In the genomic region with DNA sequence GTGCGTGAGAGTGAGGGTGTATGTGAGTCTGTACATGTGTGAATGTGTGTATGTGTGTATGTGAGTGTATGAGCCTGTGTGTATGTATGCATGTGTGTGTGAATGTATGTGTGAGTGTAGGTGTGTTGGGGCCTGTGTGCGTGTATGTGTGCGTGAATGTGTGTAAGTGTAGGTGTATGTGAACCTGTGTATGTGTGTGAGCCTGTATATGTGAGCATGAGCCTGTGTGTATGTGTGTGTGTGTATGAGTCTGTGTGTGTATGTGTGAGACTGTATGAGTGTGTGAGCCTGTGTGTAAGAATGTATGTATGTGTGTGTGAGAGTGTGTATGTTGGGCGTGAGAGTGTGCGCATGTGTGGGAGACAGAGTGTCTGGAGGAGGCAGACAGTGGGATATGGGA, we compare ENCODE assay signal across 2 cellular contexts.
TF ChIP-seq lines count a peak whose summit lies in the region.

No MANE protein-coding gene starts in this region.

TF ChIP-seq in IMR-90, 13 proteins besides CTCF, POLR2A, EP300 and RAD21:
- TF ChIP-seq SMC3 (IDR thresholded peaks at IDR 0.05; ENCODE audit: low read depth, low read length) (no peak), RCOR1 (IDR thresholded peaks at IDR 0.05; ENCODE audit: insufficient replicate concordance, low read length) (no peak)

TF ChIP-seq in K562, 482 proteins besides CTCF, POLR2A, EP300 and RAD21:
- TF ChIP-seq CBX3 (IDR thresholded peaks at IDR 0.05; ENCODE audit: borderline replicate concordance in 1 of 2, low read length in 2 of 2) = no peak
- no peak for TF ChIP-seq MCM3 (IDR thresholded peaks at IDR 0.05)
- no peak for TF ChIP-seq TAF1 (IDR thresholded peaks at IDR 0.05; ENCODE audit: control insufficient read depth, extremely low read depth, insufficient read depth, low read length, severe bottlenecking)
- no peak for TF ChIP-seq PURB (CRISPR knock-in tag; IDR thresholded peaks at IDR 0.05; ENCODE audit: low read depth)
- no peak for TF ChIP-seq ZNF384 (IDR thresholded peaks at IDR 0.05; ENCODE audit: low read depth, low read length)
- TF ChIP-seq TCF7L2 (IDR thresholded peaks at IDR 0.05; ENCODE audit: low read depth, low read length) = no peak
- TF ChIP-seq ZNF717 (CRISPR knock-in tag; IDR thresholded peaks at IDR 0.05) = no peak
- TF ChIP-seq, protein P1, sequence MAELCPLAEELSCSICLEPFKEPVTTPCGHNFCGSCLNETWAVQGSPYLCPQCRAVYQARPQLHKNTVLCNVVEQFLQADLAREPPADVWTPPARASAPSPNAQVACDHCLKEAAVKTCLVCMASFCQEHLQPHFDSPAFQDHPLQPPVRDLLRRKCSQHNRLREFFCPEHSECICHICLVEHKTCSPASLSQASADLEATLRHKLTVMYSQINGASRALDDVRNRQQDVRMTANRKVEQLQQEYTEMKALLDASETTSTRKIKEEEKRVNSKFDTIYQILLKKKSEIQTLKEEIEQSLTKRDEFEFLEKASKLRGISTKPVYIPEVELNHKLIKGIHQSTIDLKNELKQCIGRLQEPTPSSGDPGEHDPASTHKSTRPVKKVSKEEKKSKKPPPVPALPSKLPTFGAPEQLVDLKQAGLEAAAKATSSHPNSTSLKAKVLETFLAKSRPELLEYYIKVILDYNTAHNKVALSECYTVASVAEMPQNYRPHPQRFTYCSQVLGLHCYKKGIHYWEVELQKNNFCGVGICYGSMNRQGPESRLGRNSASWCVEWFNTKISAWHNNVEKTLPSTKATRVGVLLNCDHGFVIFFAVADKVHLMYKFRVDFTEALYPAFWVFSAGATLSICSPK (IDR thresholded peaks at IDR 0.05; ENCODE audit: borderline replicate concordance) = no peak
- no peak for TF ChIP-seq CHCHD3 (CRISPR knock-in tag; IDR thresholded peaks at IDR 0.05)
- TF ChIP-seq, protein P2, sequence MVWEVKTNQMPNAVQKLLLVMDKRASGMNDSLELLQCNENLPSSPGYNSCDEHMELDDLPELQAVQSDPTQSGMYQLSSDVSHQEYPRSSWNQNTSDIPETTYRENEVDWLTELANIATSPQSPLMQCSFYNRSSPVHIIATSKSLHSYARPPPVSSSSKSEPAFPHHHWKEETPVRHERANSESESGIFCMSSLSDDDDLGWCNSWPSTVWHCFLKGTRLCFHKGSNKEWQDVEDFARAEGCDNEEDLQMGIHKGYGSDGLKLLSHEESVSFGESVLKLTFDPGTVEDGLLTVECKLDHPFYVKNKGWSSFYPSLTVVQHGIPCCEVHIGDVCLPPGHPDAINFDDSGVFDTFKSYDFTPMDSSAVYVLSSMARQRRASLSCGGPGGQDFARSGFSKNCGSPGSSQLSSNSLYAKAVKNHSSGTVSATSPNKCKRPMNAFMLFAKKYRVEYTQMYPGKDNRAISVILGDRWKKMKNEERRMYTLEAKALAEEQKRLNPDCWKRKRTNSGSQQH (CRISPR knock-in tag; IDR thresholded peaks at IDR 0.05) = 0 out of 2 replicates have a peak, but pooled peaks have one; percentile 32
- TF ChIP-seq, protein P3, sequence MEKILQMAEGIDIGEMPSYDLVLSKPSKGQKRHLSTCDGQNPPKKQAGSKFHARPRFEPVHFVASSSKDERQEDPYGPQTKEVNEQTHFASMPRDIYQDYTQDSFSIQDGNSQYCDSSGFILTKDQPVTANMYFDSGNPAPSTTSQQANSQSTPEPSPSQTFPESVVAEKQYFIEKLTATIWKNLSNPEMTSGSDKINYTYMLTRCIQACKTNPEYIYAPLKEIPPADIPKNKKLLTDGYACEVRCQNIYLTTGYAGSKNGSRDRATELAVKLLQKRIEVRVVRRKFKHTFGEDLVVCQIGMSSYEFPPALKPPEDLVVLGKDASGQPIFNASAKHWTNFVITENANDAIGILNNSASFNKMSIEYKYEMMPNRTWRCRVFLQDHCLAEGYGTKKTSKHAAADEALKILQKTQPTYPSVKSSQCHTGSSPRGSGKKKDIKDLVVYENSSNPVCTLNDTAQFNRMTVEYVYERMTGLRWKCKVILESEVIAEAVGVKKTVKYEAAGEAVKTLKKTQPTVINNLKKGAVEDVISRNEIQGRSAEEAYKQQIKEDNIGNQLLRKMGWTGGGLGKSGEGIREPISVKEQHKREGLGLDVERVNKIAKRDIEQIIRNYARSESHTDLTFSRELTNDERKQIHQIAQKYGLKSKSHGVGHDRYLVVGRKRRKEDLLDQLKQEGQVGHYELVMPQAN (IDR thresholded peaks at IDR 0.05; ENCODE audit: borderline replicate concordance) = no peak
- TF ChIP-seq CHD2 (IDR thresholded peaks at IDR 0.05; ENCODE audit: low read depth, low read length) = no peak
- no peak for TF ChIP-seq LCOR (CRISPR knock-in tag; IDR thresholded peaks at IDR 0.05)
- no peak for TF ChIP-seq PHB (CRISPR knock-in tag; IDR thresholded peaks at IDR 0.05)
- TF ChIP-seq SETDB1 (IDR thresholded peaks at IDR 0.05; ENCODE audit: low read length) = no peak
- TF ChIP-seq, protein P4, sequence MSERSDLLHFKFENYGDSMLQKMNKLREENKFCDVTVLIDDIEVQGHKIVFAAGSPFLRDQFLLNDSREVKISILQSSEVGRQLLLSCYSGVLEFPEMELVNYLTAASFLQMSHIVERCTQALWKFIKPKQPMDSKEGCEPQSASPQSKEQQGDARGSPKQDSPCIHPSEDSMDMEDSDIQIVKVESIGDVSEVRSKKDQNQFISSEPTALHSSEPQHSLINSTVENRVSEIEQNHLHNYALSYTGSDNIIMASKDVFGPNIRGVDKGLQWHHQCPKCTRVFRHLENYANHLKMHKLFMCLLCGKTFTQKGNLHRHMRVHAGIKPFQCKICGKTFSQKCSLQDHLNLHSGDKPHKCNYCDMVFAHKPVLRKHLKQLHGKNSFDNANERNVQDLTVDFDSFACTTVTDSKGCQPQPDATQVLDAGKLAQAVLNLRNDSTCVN (CRISPR knock-in tag; IDR thresholded peaks at IDR 0.05) = 0 out of 2 replicates have a peak, but pooled peaks have one; percentile 75
- no peak for TF ChIP-seq DDX20 (tag; IDR thresholded peaks at IDR 0.05; ENCODE audit: low read depth)
- TF ChIP-seq, protein P5, sequence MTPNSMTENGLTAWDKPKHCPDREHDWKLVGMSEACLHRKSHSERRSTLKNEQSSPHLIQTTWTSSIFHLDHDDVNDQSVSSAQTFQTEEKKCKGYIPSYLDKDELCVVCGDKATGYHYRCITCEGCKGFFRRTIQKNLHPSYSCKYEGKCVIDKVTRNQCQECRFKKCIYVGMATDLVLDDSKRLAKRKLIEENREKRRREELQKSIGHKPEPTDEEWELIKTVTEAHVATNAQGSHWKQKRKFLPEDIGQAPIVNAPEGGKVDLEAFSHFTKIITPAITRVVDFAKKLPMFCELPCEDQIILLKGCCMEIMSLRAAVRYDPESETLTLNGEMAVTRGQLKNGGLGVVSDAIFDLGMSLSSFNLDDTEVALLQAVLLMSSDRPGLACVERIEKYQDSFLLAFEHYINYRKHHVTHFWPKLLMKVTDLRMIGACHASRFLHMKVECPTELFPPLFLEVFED (CRISPR knock-in tag; conservative IDR thresholded peaks at IDR 0.05) = 0 out of 2 replicates have a peak, but pooled peaks have one; percentile 52
- TF ChIP-seq, protein P6, sequence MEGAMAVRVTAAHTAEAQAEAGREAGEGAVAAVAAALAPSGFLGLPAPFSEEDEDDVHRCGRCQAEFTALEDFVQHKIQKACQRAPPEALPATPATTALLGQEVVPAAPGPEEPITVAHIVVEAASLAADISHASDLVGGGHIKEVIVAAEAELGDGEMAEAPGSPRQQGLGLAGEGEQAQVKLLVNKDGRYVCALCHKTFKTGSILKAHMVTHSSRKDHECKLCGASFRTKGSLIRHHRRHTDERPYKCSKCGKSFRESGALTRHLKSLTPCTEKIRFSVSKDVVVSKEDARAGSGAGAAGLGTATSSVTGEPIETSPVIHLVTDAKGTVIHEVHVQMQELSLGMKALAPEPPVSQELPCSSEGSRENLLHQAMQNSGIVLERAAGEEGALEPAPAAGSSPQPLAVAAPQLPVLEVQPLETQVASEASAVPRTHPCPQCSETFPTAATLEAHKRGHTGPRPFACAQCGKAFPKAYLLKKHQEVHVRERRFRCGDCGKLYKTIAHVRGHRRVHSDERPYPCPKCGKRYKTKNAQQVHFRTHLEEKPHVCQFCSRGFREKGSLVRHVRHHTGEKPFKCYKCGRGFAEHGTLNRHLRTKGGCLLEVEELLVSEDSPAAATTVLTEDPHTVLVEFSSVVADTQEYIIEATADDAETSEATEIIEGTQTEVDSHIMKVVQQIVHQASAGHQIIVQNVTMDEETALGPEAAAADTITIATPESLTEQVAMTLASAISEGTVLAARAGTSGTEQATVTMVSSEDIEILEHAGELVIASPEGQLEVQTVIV (CRISPR knock-in tag; IDR thresholded peaks at IDR 0.05; ENCODE audit: borderline replicate concordance) = no peak
- TF ChIP-seq NELFE (IDR thresholded peaks at IDR 0.05; ENCODE audit: insufficient read depth, insufficient read length) = no peak
- TF ChIP-seq HDAC3 (IDR thresholded peaks at IDR 0.05; ENCODE audit: borderline replicate concordance, partially characterized antibody) = no peak
- TF ChIP-seq, protein P7, sequence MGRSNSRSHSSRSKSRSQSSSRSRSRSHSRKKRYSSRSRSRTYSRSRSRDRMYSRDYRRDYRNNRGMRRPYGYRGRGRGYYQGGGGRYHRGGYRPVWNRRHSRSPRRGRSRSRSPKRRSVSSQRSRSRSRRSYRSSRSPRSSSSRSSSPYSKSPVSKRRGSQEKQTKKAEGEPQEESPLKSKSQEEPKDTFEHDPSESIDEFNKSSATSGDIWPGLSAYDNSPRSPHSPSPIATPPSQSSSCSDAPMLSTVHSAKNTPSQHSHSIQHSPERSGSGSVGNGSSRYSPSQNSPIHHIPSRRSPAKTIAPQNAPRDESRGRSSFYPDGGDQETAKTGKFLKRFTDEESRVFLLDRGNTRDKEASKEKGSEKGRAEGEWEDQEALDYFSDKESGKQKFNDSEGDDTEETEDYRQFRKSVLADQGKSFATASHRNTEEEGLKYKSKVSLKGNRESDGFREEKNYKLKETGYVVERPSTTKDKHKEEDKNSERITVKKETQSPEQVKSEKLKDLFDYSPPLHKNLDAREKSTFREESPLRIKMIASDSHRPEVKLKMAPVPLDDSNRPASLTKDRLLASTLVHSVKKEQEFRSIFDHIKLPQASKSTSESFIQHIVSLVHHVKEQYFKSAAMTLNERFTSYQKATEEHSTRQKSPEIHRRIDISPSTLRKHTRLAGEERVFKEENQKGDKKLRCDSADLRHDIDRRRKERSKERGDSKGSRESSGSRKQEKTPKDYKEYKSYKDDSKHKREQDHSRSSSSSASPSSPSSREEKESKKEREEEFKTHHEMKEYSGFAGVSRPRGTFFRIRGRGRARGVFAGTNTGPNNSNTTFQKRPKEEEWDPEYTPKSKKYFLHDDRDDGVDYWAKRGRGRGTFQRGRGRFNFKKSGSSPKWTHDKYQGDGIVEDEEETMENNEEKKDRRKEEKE (IDR thresholded peaks at IDR 0.05; ENCODE audit: borderline replicate concordance in 1 of 2, control insufficient read depth in 1 of 2, low read depth in 2 of 2, low read length in 1 of 2) = peak in 1 of 2 experiments; percentile 76; a peak in 1 of 4 replicates
- TF ChIP-seq ELF4 (CRISPR knock-in tag; IDR thresholded peaks at IDR 0.05) = 0 out of 2 replicates have a peak, but pooled peaks have one; percentile 27
- TF ChIP-seq, protein P8, sequence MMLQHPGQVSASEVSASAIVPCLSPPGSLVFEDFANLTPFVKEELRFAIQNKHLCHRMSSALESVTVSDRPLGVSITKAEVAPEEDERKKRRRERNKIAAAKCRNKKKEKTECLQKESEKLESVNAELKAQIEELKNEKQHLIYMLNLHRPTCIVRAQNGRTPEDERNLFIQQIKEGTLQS (IDR thresholded peaks at IDR 0.05) = no peak
- TF ChIP-seq, protein P8 (CRISPR knock-in tag; conservative IDR thresholded peaks at IDR 0.05) = no peak
TF ChIP-seq in K562: peak in this region for 5.
